In genomic region chr7:135994466-135995205, GRCh38 we compare ENCODE assay signal across 1 cellular context.
TF ChIP-seq lines count a peak whose summit lies in the region.

No MANE protein-coding gene starts in this region.

TF ChIP-seq in HepG2, 621 proteins besides CTCF, POLR2A, EP300 and RAD21 (continued from another document):
- no peak for TF ChIP-seq SKIL (CRISPR knock-in tag; IDR thresholded peaks at IDR 0.05; ENCODE audit: borderline replicate concordance)
- peak; percentile 86 for TF ChIP-seq MAFF (IDR thresholded peaks at IDR 0.05; ENCODE audit: low read depth, low read length)
- no peak for TF ChIP-seq KDM5A (IDR thresholded peaks at IDR 0.05; ENCODE audit: borderline replicate concordance, low read length)
- no peak for TF ChIP-seq TSC22D2 (CRISPR knock-in tag; IDR thresholded peaks at IDR 0.05; ENCODE audit: borderline replicate concordance)
- no peak for TF ChIP-seq GPBP1L1 (CRISPR knock-in tag; IDR thresholded peaks at IDR 0.05)
- TF ChIP-seq MAFK (conservative IDR thresholded peaks at IDR 0.05 in 1 of 2, IDR thresholded peaks at IDR 0.05 in 1 of 2; ENCODE audit: low read length in 2 of 2): peak; percentile 80 to 92
- TF ChIP-seq E2F2 (CRISPR knock-in tag; IDR thresholded peaks at IDR 0.05; ENCODE audit: borderline replicate concordance): no peak
TF ChIP-seq in HepG2: peak in this region for 2.
